In the genomic region with DNA sequence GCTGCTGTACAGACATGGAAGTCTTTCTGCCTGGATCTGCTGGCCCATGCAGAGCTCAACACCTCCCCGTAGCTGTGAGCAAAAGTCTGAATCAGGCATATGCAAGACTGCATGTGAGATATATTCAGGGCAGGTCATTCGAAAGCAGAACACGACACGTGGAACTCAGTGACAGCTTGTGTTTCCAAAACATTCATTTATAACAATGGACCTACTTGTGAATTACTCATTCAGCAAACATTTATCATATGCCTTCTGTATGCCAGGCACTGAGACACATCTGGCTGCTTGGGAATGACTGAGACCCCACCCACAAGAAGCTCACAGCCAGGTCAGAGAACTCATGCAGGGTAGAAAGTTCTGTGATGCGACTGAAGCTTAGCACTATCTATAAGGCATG, we compare ENCODE assay signal across 14 cellular contexts. TPM values are rescaled to one million over a fixed set of nuclear protein-coding genes. Genes with fewer than 3 reads are reported as not detected.
"Had no signal": no experiment of that assay in that cellular context is flagged by ENCODE, and none has a peak within 500 bp of the region (broad histone marks: within the 10 kb centered on the region; RNA-seq: fewer than 3 reads in every experiment).

No MANE protein-coding gene starts in this region.

RNA-seq across cellular contexts. Expression of gene NPY4R2, which starts 46.2 kb away (rescaled TPM):
- total RNA-seq: activated CD4-positive, alpha-beta memory T cell treated with anti-CD3 and anti-CD28 coated beads, Interleukin-2, amount 10 ng/mL, durations not matched to agents 7 days and 5 days; activated CD4-positive, alpha-beta T cell treated with anti-CD3 and anti-CD28 coated beads for 36 hours; activated CD4-positive, alpha-beta T cell treated with anti-CD3 and anti-CD28 coated beads, Interleukin-2, amount 10 ng/mL, durations not matched to agents 7 days and 5 days; activated CD8-positive, alpha-beta memory T cell treated with anti-CD3 and anti-CD28 coated beads, Interleukin-2, amount 10 ng/mL, durations not matched to agents 7 days and 5 days; activated CD8-positive, alpha-beta T cell treated with anti-CD3 and anti-CD28 coated beads, Interleukin-2, amount 10 ng/mL, durations not matched to agents 7 days and 5 days; activated naive CD8-positive, alpha-beta T cell treated with anti-CD3 and anti-CD28 coated beads, Interleukin-2, amount 10 ng/mL, durations not matched to agents 7 days and 5 days; activated T-helper 2 cell treated with anti-CD3 and anti-CD28 coated beads, Interferon-gamma antibody, Interleukin-2, Interleukin-4, amounts not matched to agents 10 μg/mL and 5 μg/mL and 100 μg/mL, durations not matched to agents 14 hours and 24 hours and 36 hours; ascending aorta; bronchial epithelial cell; T-cell; T-helper 1 cell treated with Interleukin-12 subunit alpha and Interleukin-12 subunit beta and Interleukin-4 antibody, amounts not matched to agents 30 ng/mL and 1 ng/mL, for 36 hours; T-helper 17 cell; T-helper 2 cell treated with Interferon-gamma antibody and Interleukin-4, amounts not matched to agents 100 ng/mL and 5 ng/mL, for 36 hours; WTC11 had no signal
